In genomic region chr20:45427236-45428149, GRCh38 we compare ENCODE assay signal across 1 cellular context.
TF ChIP-seq lines count a peak whose summit lies in the region.

No MANE protein-coding gene starts in this region.

TF ChIP-seq in K562, 482 proteins besides CTCF, POLR2A, EP300 and RAD21 (continued from another document and continues in another):
- TF ChIP-seq, protein P1, sequence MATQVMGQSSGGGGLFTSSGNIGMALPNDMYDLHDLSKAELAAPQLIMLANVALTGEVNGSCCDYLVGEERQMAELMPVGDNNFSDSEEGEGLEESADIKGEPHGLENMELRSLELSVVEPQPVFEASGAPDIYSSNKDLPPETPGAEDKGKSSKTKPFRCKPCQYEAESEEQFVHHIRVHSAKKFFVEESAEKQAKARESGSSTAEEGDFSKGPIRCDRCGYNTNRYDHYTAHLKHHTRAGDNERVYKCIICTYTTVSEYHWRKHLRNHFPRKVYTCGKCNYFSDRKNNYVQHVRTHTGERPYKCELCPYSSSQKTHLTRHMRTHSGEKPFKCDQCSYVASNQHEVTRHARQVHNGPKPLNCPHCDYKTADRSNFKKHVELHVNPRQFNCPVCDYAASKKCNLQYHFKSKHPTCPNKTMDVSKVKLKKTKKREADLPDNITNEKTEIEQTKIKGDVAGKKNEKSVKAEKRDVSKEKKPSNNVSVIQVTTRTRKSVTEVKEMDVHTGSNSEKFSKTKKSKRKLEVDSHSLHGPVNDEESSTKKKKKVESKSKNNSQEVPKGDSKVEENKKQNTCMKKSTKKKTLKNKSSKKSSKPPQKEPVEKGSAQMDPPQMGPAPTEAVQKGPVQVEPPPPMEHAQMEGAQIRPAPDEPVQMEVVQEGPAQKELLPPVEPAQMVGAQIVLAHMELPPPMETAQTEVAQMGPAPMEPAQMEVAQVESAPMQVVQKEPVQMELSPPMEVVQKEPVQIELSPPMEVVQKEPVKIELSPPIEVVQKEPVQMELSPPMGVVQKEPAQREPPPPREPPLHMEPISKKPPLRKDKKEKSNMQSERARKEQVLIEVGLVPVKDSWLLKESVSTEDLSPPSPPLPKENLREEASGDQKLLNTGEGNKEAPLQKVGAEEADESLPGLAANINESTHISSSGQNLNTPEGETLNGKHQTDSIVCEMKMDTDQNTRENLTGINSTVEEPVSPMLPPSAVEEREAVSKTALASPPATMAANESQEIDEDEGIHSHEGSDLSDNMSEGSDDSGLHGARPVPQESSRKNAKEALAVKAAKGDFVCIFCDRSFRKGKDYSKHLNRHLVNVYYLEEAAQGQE (CRISPR knock-in tag; IDR thresholded peaks at IDR 0.05; ENCODE audit: low read depth): no peak
- TF ChIP-seq MTA1 (IDR thresholded peaks at IDR 0.05; ENCODE audit: borderline replicate concordance) (no peak), E2F6 (IDR thresholded peaks at IDR 0.05; ENCODE audit: borderline replicate concordance in 1 of 2, extremely low read depth in 1 of 2, insufficient read depth in 1 of 2, insufficient read length in 1 of 2, low read depth in 1 of 2, low read length in 1 of 2, poor library complexity in 1 of 2, severe bottlenecking in 1 of 2) (peak; percentile 51 to 67), PATZ1 (CRISPR knock-in tag; IDR thresholded peaks at IDR 0.05; ENCODE audit: borderline replicate concordance) (no peak), ZNF79 (CRISPR knock-in tag; IDR thresholded peaks at IDR 0.05; ENCODE audit: low read depth) (no peak), ZNF740 (CRISPR knock-in tag; IDR thresholded peaks at IDR 0.05) (no peak), ZNF740 (tag; IDR thresholded peaks at IDR 0.05) (no peak), SRF (CRISPR knock-in tag; IDR thresholded peaks at IDR 0.05) (no peak), JUN (IDR thresholded peaks at IDR 0.05; ENCODE audit: borderline replicate concordance, low read depth, low read length) (peak; percentile 33; the same call in 1 of the 2 replicates), JUN (CRISPR knock-in tag; IDR thresholded peaks at IDR 0.05; ENCODE audit: borderline replicate concordance) (no peak), IRF9 (tag; IDR thresholded peaks at IDR 0.05) (no peak), MIER1 (IDR thresholded peaks at IDR 0.05; ENCODE audit: low read depth) (no peak), HNRNPUL1 (IDR thresholded peaks at IDR 0.05; ENCODE audit: low read length) (no peak), COPS2 (conservative IDR thresholded peaks at IDR 0.05) (no peak), TCF3 (CRISPR knock-in tag; IDR thresholded peaks at IDR 0.05) (peak; percentile 67), ZNF518B (CRISPR knock-in tag; IDR thresholded peaks at IDR 0.05) (no peak), SMARCE1 (IDR thresholded peaks at IDR 0.05) (no peak), ZNF778 (CRISPR knock-in tag; IDR thresholded peaks at IDR 0.05) (no peak), ZNF57 (CRISPR knock-in tag; IDR thresholded peaks at IDR 0.05) (no peak), CBFA2T3 (IDR thresholded peaks at IDR 0.05) (peak; percentile 85), ATF1 (CRISPR knock-in tag; IDR thresholded peaks at IDR 0.05) (no peak), ATF1 (tag; IDR thresholded peaks at IDR 0.05) (peak; percentile 50), BCL6 (CRISPR knock-in tag; IDR thresholded peaks at IDR 0.05) (no peak), NCOA4 (IDR thresholded peaks at IDR 0.05; ENCODE audit: partially characterized antibody) (no peak), E2F3 (CRISPR knock-in tag; IDR thresholded peaks at IDR 0.05) (no peak), FOSL1 (tag; conservative IDR thresholded peaks at IDR 0.05) (no peak), MTA3 (IDR thresholded peaks at IDR 0.05; ENCODE audit: borderline replicate concordance) (peak; percentile 17; the same call in 1 of the 2 replicates), PTTG1 (tag; IDR thresholded peaks at IDR 0.05; ENCODE audit: low read depth) (no peak), POLR2H (tag; IDR thresholded peaks at IDR 0.05; ENCODE audit: low read depth) (no peak), FOXP1 (CRISPR knock-in tag; IDR thresholded peaks at IDR 0.05) (no peak), MXI1 (IDR thresholded peaks at IDR 0.05; ENCODE audit: low read depth, low read length) (peak; percentile 84), RHOXF2B (CRISPR knock-in tag; conservative IDR thresholded peaks at IDR 0.05) (no peak), HDAC2 (IDR thresholded peaks at IDR 0.05) (peak; percentile 62), ZNF41 (CRISPR knock-in tag; conservative IDR thresholded peaks at IDR 0.05) (no peak), PBX2 (CRISPR knock-in tag; IDR thresholded peaks at IDR 0.05; ENCODE audit: low read depth) (no peak), PBX2 (tag; conservative IDR thresholded peaks at IDR 0.05; ENCODE audit: low read depth) (no peak), CREM (IDR thresholded peaks at IDR 0.05; ENCODE audit: low read depth) (peak; percentile 40), U2AF2 (optimal IDR thresholded peaks at IDR 0.05; ENCODE audit: low read depth, low read length) (no peak)
- TF ChIP-seq, protein P2, sequence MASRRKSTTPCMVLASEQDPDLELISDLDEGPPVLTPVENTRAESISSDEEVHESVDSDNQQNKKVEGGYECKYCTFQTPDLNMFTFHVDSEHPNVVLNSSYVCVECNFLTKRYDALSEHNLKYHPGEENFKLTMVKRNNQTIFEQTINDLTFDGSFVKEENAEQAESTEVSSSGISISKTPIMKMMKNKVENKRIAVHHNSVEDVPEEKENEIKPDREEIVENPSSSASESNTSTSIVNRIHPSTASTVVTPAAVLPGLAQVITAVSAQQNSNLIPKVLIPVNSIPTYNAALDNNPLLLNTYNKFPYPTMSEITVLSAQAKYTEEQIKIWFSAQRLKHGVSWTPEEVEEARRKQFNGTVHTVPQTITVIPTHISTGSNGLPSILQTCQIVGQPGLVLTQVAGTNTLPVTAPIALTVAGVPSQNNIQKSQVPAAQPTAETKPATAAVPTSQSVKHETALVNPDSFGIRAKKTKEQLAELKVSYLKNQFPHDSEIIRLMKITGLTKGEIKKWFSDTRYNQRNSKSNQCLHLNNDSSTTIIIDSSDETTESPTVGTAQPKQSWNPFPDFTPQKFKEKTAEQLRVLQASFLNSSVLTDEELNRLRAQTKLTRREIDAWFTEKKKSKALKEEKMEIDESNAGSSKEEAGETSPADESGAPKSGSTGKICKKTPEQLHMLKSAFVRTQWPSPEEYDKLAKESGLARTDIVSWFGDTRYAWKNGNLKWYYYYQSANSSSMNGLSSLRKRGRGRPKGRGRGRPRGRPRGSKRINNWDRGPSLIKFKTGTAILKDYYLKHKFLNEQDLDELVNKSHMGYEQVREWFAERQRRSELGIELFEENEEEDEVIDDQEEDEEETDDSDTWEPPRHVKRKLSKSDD (conservative IDR thresholded peaks at IDR 0.05; ENCODE audit: low read length): no peak
- TF ChIP-seq, protein P3, sequence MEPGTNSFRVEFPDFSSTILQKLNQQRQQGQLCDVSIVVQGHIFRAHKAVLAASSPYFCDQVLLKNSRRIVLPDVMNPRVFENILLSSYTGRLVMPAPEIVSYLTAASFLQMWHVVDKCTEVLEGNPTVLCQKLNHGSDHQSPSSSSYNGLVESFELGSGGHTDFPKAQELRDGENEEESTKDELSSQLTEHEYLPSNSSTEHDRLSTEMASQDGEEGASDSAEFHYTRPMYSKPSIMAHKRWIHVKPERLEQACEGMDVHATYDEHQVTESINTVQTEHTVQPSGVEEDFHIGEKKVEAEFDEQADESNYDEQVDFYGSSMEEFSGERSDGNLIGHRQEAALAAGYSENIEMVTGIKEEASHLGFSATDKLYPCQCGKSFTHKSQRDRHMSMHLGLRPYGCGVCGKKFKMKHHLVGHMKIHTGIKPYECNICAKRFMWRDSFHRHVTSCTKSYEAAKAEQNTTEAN (CRISPR knock-in tag; IDR thresholded peaks at IDR 0.05): no peak
- TF ChIP-seq, protein P4, sequence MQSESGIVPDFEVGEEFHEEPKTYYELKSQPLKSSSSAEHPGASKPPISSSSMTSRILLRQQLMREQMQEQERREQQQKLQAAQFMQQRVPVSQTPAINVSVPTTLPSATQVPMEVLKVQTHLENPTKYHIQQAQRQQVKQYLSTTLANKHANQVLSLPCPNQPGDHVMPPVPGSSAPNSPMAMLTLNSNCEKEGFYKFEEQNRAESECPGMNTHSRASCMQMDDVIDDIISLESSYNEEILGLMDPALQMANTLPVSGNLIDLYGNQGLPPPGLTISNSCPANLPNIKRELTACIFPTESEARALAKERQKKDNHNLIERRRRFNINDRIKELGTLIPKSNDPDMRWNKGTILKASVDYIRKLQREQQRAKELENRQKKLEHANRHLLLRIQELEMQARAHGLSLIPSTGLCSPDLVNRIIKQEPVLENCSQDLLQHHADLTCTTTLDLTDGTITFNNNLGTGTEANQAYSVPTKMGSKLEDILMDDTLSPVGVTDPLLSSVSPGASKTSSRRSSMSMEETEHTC (IDR thresholded peaks at IDR 0.05): no peak
